In the genomic region with DNA sequence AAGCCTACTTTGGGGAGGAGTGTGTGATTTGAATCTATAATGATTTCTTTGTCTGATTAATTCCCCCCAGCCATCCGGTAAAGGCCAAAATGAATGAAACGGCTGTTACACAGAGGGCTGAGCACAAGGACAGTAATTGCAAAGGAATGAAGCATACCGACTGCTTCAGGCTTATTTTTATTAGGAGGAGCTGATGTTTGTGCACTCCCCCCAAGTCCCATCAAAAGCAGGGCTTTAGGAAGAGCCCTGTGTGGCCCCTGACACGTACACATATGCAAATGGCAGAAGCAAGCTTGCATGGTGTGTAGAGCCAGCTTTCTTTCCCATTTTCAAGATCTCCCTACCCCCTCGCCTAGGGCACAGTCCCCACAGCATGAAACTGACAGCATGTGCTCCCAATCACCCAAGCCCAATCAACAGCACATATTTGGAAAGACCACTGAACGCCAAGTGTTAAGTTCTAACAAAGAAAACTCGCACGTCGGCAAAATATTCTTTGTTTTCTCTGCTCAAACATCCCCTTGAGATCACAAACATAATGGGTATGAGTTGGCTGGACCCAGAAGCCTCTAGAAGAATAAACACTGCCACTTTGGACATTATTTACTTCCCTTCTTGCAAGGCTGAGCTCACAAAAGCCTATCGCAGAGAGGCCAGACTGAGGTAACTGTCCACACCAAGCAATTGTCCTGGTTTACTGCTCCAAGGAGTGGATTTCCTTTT, we compare ENCODE assay signal across 12 cellular contexts.
DNase-seq lines count a peak whose midpoint lies in the region; ATAC-seq lines count a peak whose summit lies in the region.
"Had no signal": no experiment of that assay in that cellular context is flagged by ENCODE, and none has a peak within 500 bp of the region (broad histone marks: within the 10 kb centered on the region; RNA-seq: fewer than 3 reads in every experiment).

No MANE protein-coding gene starts in this region.

- peaks cover 24% of the 10 kb centered on the region for H3K4me1 ChIP-seq in adipocyte (ENCODE audit: control insufficient read depth, insufficient read depth, low read length)
- H3K4me1 ChIP-seq in rectal smooth muscle tissue (ENCODE audit: control insufficient read depth, insufficient read depth, low read length) = no peaks in the 10 kb centered on the region

- DNase-seq in DMS53 treated with DMSO at 0.1 percent for 48 hours (lab: John Stamatoyannopoulos, UW; ENCODE audit: unreplicated experiment) (peak; percentile 21), adipocyte (ENCODE audit: low read depth) (peak; percentile 79), glomerular visceral epithelial cell (ENCODE audit: extremely low spot score) (peak; percentile 81)
- no peak for DNase-seq in NK-92 treated with Interleukin-12 subunit alpha and Interleukin-12 subunit beta, amount 100 ng/mL, for 24 hours (lab: John Stamatoyannopoulos, UW)
- DNase-seq in activated naive CD4-positive, alpha-beta T cell treated with Interleukin-2 at 50 U/mL for 16 hours = no peak
- DNase-seq: activated naive CD8-positive, alpha-beta T cell treated with anti-CD3 and anti-CD28 coated beads, Interleukin-2, amount 50 U/mL, for 24 hours; Calu3; naive thymus-derived CD8-positive, alpha-beta T cell; SW 1271 had no signal

- H3K36me3 ChIP-seq in adipocyte (ENCODE audit: control insufficient read depth, insufficient read depth, low read length, severe bottlenecking) = no peaks in the 10 kb centered on the region
- H3K36me3 ChIP-seq in rectal smooth muscle tissue (ENCODE audit: control insufficient read depth, insufficient read depth, low read length) = no peaks in the 10 kb centered on the region

- peak overlapping the region; percentile 60 for H3K27ac ChIP-seq in rectal smooth muscle tissue (ENCODE audit: low read depth, low read length)

- H3K9me3 ChIP-seq in adipocyte (ENCODE audit: control insufficient read depth, low read length) = no peaks in the 10 kb centered on the region

- H3K4me3 ChIP-seq in adipocyte (ENCODE audit: low read length) = peak overlapping the region; percentile 56
- H3K4me3 ChIP-seq in rectal smooth muscle tissue (ENCODE audit: low read length) = no peak overlapping the region

- H3K27me3 ChIP-seq in adipocyte (replicated peaks; ENCODE audit: control insufficient read depth, insufficient read depth, low read length) (no peaks in the 10 kb centered on the region), rectal smooth muscle tissue (ENCODE audit: control insufficient read depth, insufficient read depth, low read length) (no peaks in the 10 kb centered on the region)

- no peak for ATAC-seq in HG03175 (IDR thresholded peaks at IDR 0.05; ENCODE audit: unreplicated experiment)
- ATAC-seq in HG03196 (IDR thresholded peaks at IDR 0.05; ENCODE audit: unreplicated experiment) = no peak
- ATAC-seq: activated naive CD8-positive, alpha-beta T cell treated with anti-CD3 and anti-CD28 coated beads, Interleukin-2, amount 50 U/mL, for 24 hours; naive thymus-derived CD8-positive, alpha-beta T cell had no signal

- H3K9ac ChIP-seq in adipocyte (ENCODE audit: low read length) (peak overlapping the region; percentile 81), rectal smooth muscle tissue (ENCODE audit: low read length) (no peak overlapping the region)

Comparison
In these comparisons a context has a peak if more than half of its experiments do, and no peak if none do; other contexts are left out.
1. DNase-seq: peak in DMS53 treated with DMSO at 0.1 percent for 48 hours (single experiment), adipocyte (single experiment) and glomerular visceral epithelial cell (single experiment); none in NK-92 treated with Interleukin-12 subunit alpha and Interleukin-12 subunit beta, amount 100 ng/mL, for 24 hours (single experiment) and activated naive CD4-positive, alpha-beta T cell treated with Interleukin-2 at 50 U/mL for 16 hours (single experiment).